ENCODE assay signal across 11 cellular contexts in genomic region chr11:19597194-19597593, GRCh38.
DNase-seq lines count a peak whose midpoint lies in the region; ATAC-seq and TF ChIP-seq lines count a peak whose summit lies in the region.
"Had no signal": no experiment of that assay in that cellular context is flagged by ENCODE, and none has a peak within 500 bp of the region (broad histone marks: within the 10 kb centered on the region; RNA-seq: fewer than 3 reads in every experiment).

No MANE protein-coding gene starts in this region.

- H3K4me1 ChIP-seq in adipocyte (ENCODE audit: control insufficient read depth, insufficient read depth, low read length) (peaks cover 60% of the 10 kb centered on the region), foreskin keratinocyte (no peaks in the 10 kb centered on the region), thyroid gland (peaks cover 20 to 49% of the 10 kb centered on the region in 2 donors)
- H3K4me1 ChIP-seq: neural progenitor cell had no signal

- H3K36me3 ChIP-seq in adipocyte (ENCODE audit: control insufficient read depth, insufficient read depth, low read length, severe bottlenecking) = no peaks in the 10 kb centered on the region
- no peaks in the 10 kb centered on the region for H3K36me3 ChIP-seq in thyroid gland
- H3K36me3 ChIP-seq: neural progenitor cell had no signal

- H3K27ac ChIP-seq in foreskin keratinocyte (no peak overlapping the region), thyroid gland (peak overlapping the region in 2 of 3 donors; percentile 41 to 75)
- H3K27ac ChIP-seq: neural progenitor cell had no signal

- TF ChIP-seq CTCF in foreskin keratinocyte (conservative IDR thresholded peaks at IDR 0.05) (no peak), thyroid gland (IDR thresholded peaks at IDR 0.05) (no peak), endothelial cell (IDR thresholded peaks at IDR 0.05; ENCODE audit: unreplicated experiment) (no peak), CD14-positive monocyte (IDR thresholded peaks at IDR 0.05) (no peak)

- no peaks in the 10 kb centered on the region for H3K27me3 Mint-ChIP-seq in endothelial cell (ENCODE audit: unreplicated experiment)
- H3K27me3 Mint-ChIP-seq in CD14-positive monocyte (ENCODE audit: low read depth in 3 of 3) = peaks cover 2 to 8% (median 2%) of the 10 kb centered on the region in 3 donors

- DNase-seq in H4 (ENCODE audit: low spot score) (peak; percentile 36), adipocyte (ENCODE audit: low read depth) (peak; percentile 54), foreskin keratinocyte (peak; percentile 16 to 54), thyroid gland (no peak), endothelial cell (ENCODE audit: low spot score) (no peak), iPS-NIHi7 (ENCODE audit: extremely low spot score) (no peak), mucosa of gallbladder (ENCODE audit: low spot score) (no peak), CD14-positive monocyte (ENCODE audit: low spot score) (no peak)
- DNase-seq: NCI-H510A treated with DMSO at 0.1 percent for 48 hours had no signal

- H3K9me3 Mint-ChIP-seq in endothelial cell (ENCODE audit: unreplicated experiment) = no peaks in the 10 kb centered on the region
- no peaks in the 10 kb centered on the region for H3K9me3 Mint-ChIP-seq in CD14-positive monocyte
- H3K9me3 Mint-ChIP-seq: WTC11 had no signal

- 80 to 96% methylated on average over 1 of the region's 1 CpG for WGBS in thyroid gland, 2 donors

- H3K4me3 Mint-ChIP-seq in endothelial cell (ENCODE audit: unreplicated experiment) (no peak overlapping the region), CD14-positive monocyte (no peak overlapping the region)
- H3K4me3 Mint-ChIP-seq: neural progenitor cell, WTC11 had no signal

- ATAC-seq in foreskin keratinocyte = peak; percentile 27
- ATAC-seq: WTC11 had no signal

- no peaks in the 10 kb centered on the region for H3K4me1 Mint-ChIP-seq in endothelial cell (ENCODE audit: unreplicated experiment)
- peaks cover 4% of the 10 kb centered on the region for H3K4me1 Mint-ChIP-seq in CD14-positive monocyte

- H3K4me3 ChIP-seq in adipocyte (ENCODE audit: low read length) (peak overlapping the region; percentile 38), thyroid gland (replicated peaks in 1 of 3) (no peak overlapping the region)
- H3K4me3 ChIP-seq: neural progenitor cell had no signal

- intact Hi-C loops in thyroid gland (cut with DNase I) (no loop called here), CD14-positive monocyte (cut with micrococcal nuclease) (no loop called here)

- H3K36me3 Mint-ChIP-seq in endothelial cell (ENCODE audit: low read depth, unreplicated experiment) (no peaks in the 10 kb centered on the region), CD14-positive monocyte (no peaks in the 10 kb centered on the region)
- H3K36me3 Mint-ChIP-seq: neural progenitor cell, WTC11 had no signal

- H3K9me3 ChIP-seq in adipocyte (ENCODE audit: control insufficient read depth, low read length) (no peaks in the 10 kb centered on the region), thyroid gland (no peaks in the 10 kb centered on the region)

- H3K27ac Mint-ChIP-seq in endothelial cell (ENCODE audit: unreplicated experiment) (no peak overlapping the region), CD14-positive monocyte (no peak overlapping the region)
- H3K27ac Mint-ChIP-seq: WTC11 had no signal

- peak overlapping the region; percentile 53 for H3K9ac ChIP-seq in adipocyte (ENCODE audit: low read length)
- H3K9ac ChIP-seq: neural progenitor cell had no signal

- no peak for TF ChIP-seq POLR2A in thyroid gland (IDR thresholded peaks at IDR 0.05)

- H3K27me3 ChIP-seq in adipocyte (replicated peaks; ENCODE audit: control insufficient read depth, insufficient read depth, low read length) = no peaks in the 10 kb centered on the region
- H3K27me3 ChIP-seq in foreskin keratinocyte = peaks cover 3% of the 10 kb centered on the region
- no peaks in the 10 kb centered on the region for H3K27me3 ChIP-seq in thyroid gland
- H3K27me3 ChIP-seq: neural progenitor cell had no signal

Comparison
In these comparisons a context has a peak if more than half of its experiments do, and no peak if none do; other contexts are left out.
1. DNase-seq: peak in H4 (single experiment), adipocyte (single experiment) and foreskin keratinocyte (2 of 2); none in thyroid gland (0 of 2), endothelial cell (single experiment), iPS-NIHi7 (single experiment), mucosa of gallbladder (single experiment) and CD14-positive monocyte (single experiment).